39 cellular contexts compared by ENCODE assay signal in the genomic region with DNA sequence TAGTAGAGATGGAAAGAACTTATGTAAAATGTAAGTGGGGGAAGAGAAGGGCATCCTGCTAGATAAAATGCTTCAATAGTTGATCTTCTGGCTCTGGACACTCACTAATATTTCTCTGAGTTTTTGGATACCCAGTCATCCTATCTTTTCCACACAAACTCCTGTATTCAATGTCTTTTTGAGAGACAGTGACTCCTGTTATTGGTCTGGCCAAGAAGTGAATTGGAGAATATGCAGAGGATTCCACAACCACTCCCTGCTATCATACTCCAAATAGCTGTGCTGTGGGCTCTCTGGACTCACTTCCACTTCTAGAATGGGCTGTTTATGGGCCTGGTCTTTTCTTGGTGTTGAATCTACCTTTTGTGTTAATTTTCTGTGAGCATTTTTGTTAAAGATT.
"Had no signal": no experiment of that assay in that cellular context is flagged by ENCODE, and none has a peak within 500 bp of the region (broad histone marks: within the 10 kb centered on the region; RNA-seq: fewer than 3 reads in every experiment).

No MANE protein-coding gene starts in this region.

- H3K36me3 ChIP-seq: ascending aorta, cardiac muscle cell, Peyer's patch, SJSA1 had no signal

- H3K27ac ChIP-seq: ascending aorta, cardiac muscle cell, Peyer's patch, SJSA1, VCaP had no signal

- H3K9me3 ChIP-seq: ascending aorta, Peyer's patch, SJSA1 had no signal

- H3K4me3 ChIP-seq: ascending aorta, cardiac muscle cell, Peyer's patch, SJSA1 had no signal

- H3K4me3 Mint-ChIP-seq: activated B cell treated with CpG ODN at 0.5 μM for 24 hours; activated CD4-positive, alpha-beta T cell treated with anti-CD3 and anti-CD28 coated beads, Interleukin-2, amount 10 ng/mL, durations not matched to agents 24 days and 14 days; activated CD8-positive, alpha-beta T cell treated with anti-CD3 and anti-CD28 coated beads, Interleukin-2, amount 10 ng/mL, durations not matched to agents 7 days and 5 days; activated naive CD4-positive, alpha-beta T cell treated with anti-CD3 and anti-CD28 coated beads, Interleukin-2, amount 50 U/mL, for 24 hours; activated naive CD8-positive, alpha-beta T cell treated with anti-CD3 and anti-CD28 coated beads, Interleukin-2, amount 10 ng/mL, durations not matched to agents 7 days and 5 days; activated T-cell treated with anti-CD3 and anti-CD28 coated beads, Interleukin-2, amount 50 U/mL, for 24 hours; central memory CD8-positive, alpha-beta T cell had no signal

- H3K27me3 ChIP-seq: ascending aorta, cardiac muscle cell, Peyer's patch, SJSA1 had no signal

- ATAC-seq: activated CD8-positive, alpha-beta T cell treated with anti-CD3 and anti-CD28 coated beads, Interleukin-2, amount 10 ng/mL, durations not matched to agents 7 days and 5 days; PC-3; SK-N-SH treated with all-trans-retinoic acid at 6 μM for 48 hours had no signal

- H3K27me3 Mint-ChIP-seq: activated B cell treated with CpG ODN at 0.5 μM for 24 hours; activated CD4-positive, alpha-beta T cell treated with anti-CD3 and anti-CD28 coated beads, Interleukin-2, amount 10 ng/mL, durations not matched to agents 24 days and 14 days; activated naive CD4-positive, alpha-beta T cell treated with anti-CD3 and anti-CD28 coated beads, Interleukin-2, amount 50 U/mL, for 24 hours; activated naive CD8-positive, alpha-beta T cell treated with anti-CD3 and anti-CD28 coated beads, Interleukin-2, amount 10 ng/mL, durations not matched to agents 7 days and 5 days; activated T-cell treated with anti-CD3 and anti-CD28 coated beads, Interleukin-2, amount 50 U/mL, for 24 hours; central memory CD8-positive, alpha-beta T cell had no signal

- H3K4me1 Mint-ChIP-seq: activated B cell treated with CpG ODN at 0.5 μM for 24 hours; activated CD4-positive, alpha-beta T cell treated with anti-CD3 and anti-CD28 coated beads, Interleukin-2, amount 10 ng/mL, durations not matched to agents 24 days and 14 days; activated naive CD4-positive, alpha-beta T cell treated with anti-CD3 and anti-CD28 coated beads, Interleukin-2, amount 50 U/mL, for 24 hours; activated naive CD8-positive, alpha-beta T cell treated with anti-CD3 and anti-CD28 coated beads, Interleukin-2, amount 10 ng/mL, durations not matched to agents 7 days and 5 days; central memory CD8-positive, alpha-beta T cell had no signal

- H3K27ac Mint-ChIP-seq: activated B cell treated with CpG ODN at 0.5 μM for 24 hours; activated CD4-positive, alpha-beta T cell treated with anti-CD3 and anti-CD28 coated beads, Interleukin-2, amount 10 ng/mL, durations not matched to agents 24 days and 14 days; activated CD8-positive, alpha-beta T cell treated with anti-CD3 and anti-CD28 coated beads, Interleukin-2, amount 10 ng/mL, durations not matched to agents 7 days and 5 days; activated naive CD4-positive, alpha-beta T cell treated with anti-CD3 and anti-CD28 coated beads, Interleukin-2, amount 50 U/mL, for 24 hours; activated naive CD8-positive, alpha-beta T cell treated with anti-CD3 and anti-CD28 coated beads, Interleukin-2, amount 10 ng/mL, durations not matched to agents 7 days and 5 days; activated T-cell treated with anti-CD3 and anti-CD28 coated beads, Interleukin-2, amount 50 U/mL, for 24 hours; activated T-helper 2 cell treated with anti-CD3 and anti-CD28 coated beads, Interferon-gamma antibody, Interleukin-2, Interleukin-4, amounts not matched to agents 10 μg/mL and 5 μg/mL and 100 μg/mL, durations not matched to agents 14 hours and 24 hours and 36 hours had no signal

- H3K36me3 Mint-ChIP-seq: activated naive CD4-positive, alpha-beta T cell treated with anti-CD3 and anti-CD28 coated beads, Interleukin-2, amount 50 U/mL, for 24 hours; activated naive CD8-positive, alpha-beta T cell treated with anti-CD3 and anti-CD28 coated beads, Interleukin-2, amount 10 ng/mL, durations not matched to agents 7 days and 5 days had no signal

- H3K9me3 Mint-ChIP-seq: activated B cell treated with CpG ODN at 0.5 μM for 24 hours; activated CD4-positive, alpha-beta T cell treated with anti-CD3 and anti-CD28 coated beads, Interleukin-2, amount 10 ng/mL, durations not matched to agents 24 days and 14 days; activated naive CD8-positive, alpha-beta T cell treated with anti-CD3 and anti-CD28 coated beads, Interleukin-2, amount 10 ng/mL, durations not matched to agents 7 days and 5 days; activated T-cell treated with anti-CD3 and anti-CD28 coated beads, Interleukin-2, amount 50 U/mL, for 24 hours; activated T-helper 2 cell treated with anti-CD3 and anti-CD28 coated beads, Interferon-gamma antibody, Interleukin-2, Interleukin-4, amounts not matched to agents 10 μg/mL and 5 μg/mL and 100 μg/mL, durations not matched to agents 14 hours and 24 hours and 36 hours had no signal

- H3K4me1 ChIP-seq: ascending aorta, Peyer's patch, SJSA1 had no signal

- DNase-seq: activated B cell treated with CpG ODN at 0.5 μM for 24 hours; activated CD4-positive, alpha-beta T cell treated with anti-CD3 and anti-CD28 coated beads for 1 hour; activated CD4-positive, alpha-beta T cell treated with anti-CD3 and anti-CD28 coated beads, Interleukin-2, amount 10 ng/mL, durations not matched to agents 24 days and 14 days; activated CD4-positive, alpha-beta T cell treated with anti-CD3 and anti-CD28 coated beads, Interleukin-2, amount 50 U/mL, for 4 hours; activated CD8-positive, alpha-beta T cell treated with anti-CD3 and anti-CD28 coated beads, Interleukin-2, amount 10 ng/mL, durations not matched to agents 7 days and 5 days; activated gamma-delta T cell; activated naive CD4-positive, alpha-beta T cell treated with Interleukin-2 at 50 U/mL for 16 hours; activated naive CD8-positive, alpha-beta T cell treated with anti-CD3 and anti-CD28 coated beads, Interleukin-2, amount 10 ng/mL, durations not matched to agents 7 days and 5 days; activated T-cell treated with anti-CD3 and anti-CD28 coated beads, Interleukin-2, amount 50 U/mL, for 24 hours; amygdala; Kasumi-1; KG1; MM.1S; MV-4-11; NCI-H1092; NCI-H1436 treated with DMSO at 0.1 percent for 48 hours; NCI-H187; NCI-H2081; NCI-H2171 treated with DMSO at 0.1 percent for 48 hours; NCI-H2227 treated with DMSO at 0.1 percent for 48 hours; NCI-H510A treated with DMSO at 0.1 percent for 48 hours; NCI-H526 treated with DMSO at 0.1 percent for 48 hours; NK-92 treated with Interleukin-12 subunit alpha and Interleukin-12 subunit beta, amount 100 ng/mL, for 24 hours; PC-3; Peyer's patch; RPMI8226; SHP77 treated with DMSO at 0.1 percent for 48 hours; SW 1271; T-helper 1 cell; T-helper 2 cell; T-helper 9 cell had no signal
